ENCODE assay signal across 8 cellular contexts in the genomic region with DNA sequence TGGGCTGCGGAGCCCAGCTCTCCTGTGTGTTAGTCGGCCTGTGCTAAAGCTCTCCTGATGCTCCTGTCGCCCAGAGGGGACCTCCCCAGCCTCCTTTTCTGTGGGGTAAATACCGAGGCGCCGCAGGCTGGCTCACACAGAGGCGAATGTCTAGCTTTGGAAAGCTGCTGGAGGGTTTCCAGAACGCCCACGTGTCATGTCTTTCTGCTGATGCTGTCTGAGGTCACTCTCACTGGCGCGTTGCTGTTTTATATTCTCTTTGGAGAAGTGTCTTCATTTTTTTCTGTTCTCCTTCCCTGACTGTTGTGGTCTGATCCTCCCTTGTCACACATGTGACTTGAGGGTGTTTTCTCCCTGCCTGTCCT.
DNase-seq lines count a peak whose midpoint lies in the region; ATAC-seq and TF ChIP-seq lines count a peak whose summit lies in the region.
"Had no signal": no experiment of that assay in that cellular context is flagged by ENCODE, and none has a peak within 500 bp of the region (broad histone marks: within the 10 kb centered on the region; RNA-seq: fewer than 3 reads in every experiment).

No MANE protein-coding gene starts in this region.

- H3K27me3 ChIP-seq in MG63 = no peaks in the 10 kb centered on the region
- H3K27me3 ChIP-seq in tibial artery = no peaks in the 10 kb centered on the region

- CTCF ChIA-PET in activated CD4-positive, alpha-beta T cell treated with anti-CD3 and anti-CD28 coated beads for 36 hours (lab: Charles Lee) = no interaction called here

- peak; percentile 72 for DNase-seq in MG63
- peak; percentile 61 for DNase-seq in cerebellar cortex (ENCODE audit: low spot score)
- DNase-seq in lower leg skin (ENCODE audit: low spot score in 2 of 2) = peak; percentile 50 to 88
- DNase-seq in tibial artery = peak; percentile 79 to 80
- no peak for DNase-seq in endothelial cell (ENCODE audit: low spot score)
- DNase-seq in activated CD4-positive, alpha-beta T cell treated with anti-CD3 and anti-CD28 coated beads for 36 hours = no peak

- no peaks in the 10 kb centered on the region for H3K9me3 Mint-ChIP-seq in endothelial cell (ENCODE audit: unreplicated experiment)
- no peaks in the 10 kb centered on the region for H3K9me3 Mint-ChIP-seq in activated CD4-positive, alpha-beta T cell treated with anti-CD3 and anti-CD28 coated beads for 36 hours (ENCODE audit: low read depth)
- H3K9me3 Mint-ChIP-seq: activated naive CD4-positive, alpha-beta T cell treated with anti-CD3 and anti-CD28 coated beads, Interleukin-2, amount 50 U/mL, for 24 hours had no signal

- H3K36me3 ChIP-seq in MG63 = peaks cover 19% of the 10 kb centered on the region
- peaks cover 56 to 98% (median 70%) of the 10 kb centered on the region in 3 donors for H3K36me3 ChIP-seq in tibial artery

- TF ChIP-seq POLR2A in lower leg skin (IDR thresholded peaks at IDR 0.05) = no peak

- H3K36me3 Mint-ChIP-seq in endothelial cell (ENCODE audit: low read depth, unreplicated experiment) = peaks cover 45% of the 10 kb centered on the region
- peaks cover 44% of the 10 kb centered on the region for H3K36me3 Mint-ChIP-seq in activated CD4-positive, alpha-beta T cell treated with anti-CD3 and anti-CD28 coated beads for 36 hours (ENCODE audit: low read depth)

- 53 to 62% methylated on average over 9 to 11 of the region's 11 CpGs for WGBS in lower leg skin, 2 donors

- H3K27me3 Mint-ChIP-seq in endothelial cell (ENCODE audit: unreplicated experiment) = peaks cover 16% of the 10 kb centered on the region
- H3K27me3 Mint-ChIP-seq in activated CD4-positive, alpha-beta T cell treated with anti-CD3 and anti-CD28 coated beads for 36 hours = no peaks in the 10 kb centered on the region
- H3K27me3 Mint-ChIP-seq: activated naive CD4-positive, alpha-beta T cell treated with anti-CD3 and anti-CD28 coated beads, Interleukin-2, amount 50 U/mL, for 24 hours had no signal

- TF ChIP-seq CTCF in lower leg skin (IDR thresholded peaks at IDR 0.05) (no peak), tibial artery (IDR thresholded peaks at IDR 0.05) (no peak), endothelial cell (IDR thresholded peaks at IDR 0.05; ENCODE audit: unreplicated experiment) (no peak)

- no peak overlapping the region for H3K4me3 Mint-ChIP-seq in endothelial cell (ENCODE audit: unreplicated experiment)
- H3K4me3 Mint-ChIP-seq in activated CD4-positive, alpha-beta T cell treated with anti-CD3 and anti-CD28 coated beads for 36 hours = no peak overlapping the region
- H3K4me3 Mint-ChIP-seq: activated naive CD4-positive, alpha-beta T cell treated with anti-CD3 and anti-CD28 coated beads, Interleukin-2, amount 50 U/mL, for 24 hours had no signal

- ATAC-seq in activated CD4-positive, alpha-beta T cell treated with anti-CD3 and anti-CD28 coated beads for 36 hours = no peak
- ATAC-seq in GM18867 (IDR thresholded peaks at IDR 0.05; ENCODE audit: unreplicated experiment) = no peak

- no peak overlapping the region for H3K4me3 ChIP-seq in MG63
- H3K4me3 ChIP-seq in lower leg skin (ENCODE audit: low read depth, poor library complexity, severe bottlenecking) = no peak overlapping the region
- no peak overlapping the region for H3K4me3 ChIP-seq in tibial artery

- H3K4me1 ChIP-seq in tibial artery = peaks cover 0 to 8% (median 3%) of the 10 kb centered on the region in 4 donors

- no peak overlapping the region for H3K27ac Mint-ChIP-seq in endothelial cell (ENCODE audit: unreplicated experiment)
- H3K27ac Mint-ChIP-seq in activated CD4-positive, alpha-beta T cell treated with anti-CD3 and anti-CD28 coated beads for 36 hours = no peak overlapping the region
- H3K27ac Mint-ChIP-seq: activated naive CD4-positive, alpha-beta T cell treated with anti-CD3 and anti-CD28 coated beads, Interleukin-2, amount 50 U/mL, for 24 hours had no signal

- POLR2A ChIA-PET in activated CD4-positive, alpha-beta T cell treated with anti-CD3 and anti-CD28 coated beads for 36 hours (lab: Charles Lee) = no interaction called here

- H3K4me1 Mint-ChIP-seq in endothelial cell (ENCODE audit: unreplicated experiment) = no peaks in the 10 kb centered on the region
- H3K4me1 Mint-ChIP-seq in activated CD4-positive, alpha-beta T cell treated with anti-CD3 and anti-CD28 coated beads for 36 hours = no peaks in the 10 kb centered on the region
- H3K4me1 Mint-ChIP-seq: activated naive CD4-positive, alpha-beta T cell treated with anti-CD3 and anti-CD28 coated beads, Interleukin-2, amount 50 U/mL, for 24 hours had no signal

- H3K9me3 ChIP-seq in MG63 (no peaks in the 10 kb centered on the region), tibial artery (no peaks in the 10 kb centered on the region)

- intact Hi-C loops in lower leg skin (cut with DNase I; ENCODE audit: low total_unique reads) (no loop called here), tibial artery (cut with DNase I; ENCODE audit: low total_unique reads) (no loop called here)
- intact Hi-C loops in activated CD4-positive, alpha-beta T cell treated with anti-CD3 and anti-CD28 coated beads for 36 hours (cut with DNase I, micrococcal nuclease) = no loop called here

- peak overlapping the region in 1 of 2 donors; percentile 19 for H3K27ac ChIP-seq in tibial artery

Comparison
In these comparisons a context has a peak if more than half of its experiments do, and no peak if none do; other contexts are left out.
1. DNase-seq: peak in MG63 (single experiment), cerebellar cortex (single experiment), lower leg skin (2 of 2) and tibial artery (2 of 2); none in endothelial cell (single experiment) and activated CD4-positive, alpha-beta T cell treated with anti-CD3 and anti-CD28 coated beads for 36 hours (single experiment).